17 cellular contexts compared by ENCODE assay signal in the genomic region with DNA sequence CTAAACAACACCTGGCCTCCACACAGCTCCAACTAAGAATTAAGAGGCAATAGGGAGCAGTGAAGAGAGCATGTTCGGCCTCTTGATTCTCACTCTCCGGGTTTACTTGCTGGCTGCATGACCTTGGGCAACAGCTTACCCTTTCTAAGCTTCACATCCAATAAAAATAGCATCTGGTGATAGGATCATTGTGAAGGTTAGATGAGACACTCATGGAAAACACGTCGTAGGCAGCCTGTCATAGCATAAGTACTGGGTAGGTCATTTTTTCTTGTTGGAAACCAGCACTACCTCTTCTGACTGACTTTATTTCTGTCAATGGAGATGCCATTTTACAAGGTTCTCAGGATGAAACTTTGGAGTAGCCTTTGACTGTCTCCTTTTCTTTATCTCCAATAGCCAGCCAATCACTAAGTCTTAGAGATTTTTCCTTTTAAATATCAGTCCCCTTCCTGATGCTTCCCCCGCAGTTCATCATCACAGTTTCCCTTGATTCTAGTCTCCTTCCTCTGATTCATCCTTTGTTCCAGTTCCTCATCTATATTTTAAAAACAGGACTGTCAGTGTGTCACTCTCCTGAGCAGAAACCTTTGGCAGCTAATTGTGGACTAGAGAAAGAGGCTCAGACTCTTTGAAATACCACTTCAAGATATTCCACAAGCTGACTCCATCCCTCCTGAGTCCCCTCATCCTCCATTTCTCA.
"Had no signal": no experiment of that assay in that cellular context is flagged by ENCODE, and none has a peak within 500 bp of the region (broad histone marks: within the 10 kb centered on the region; RNA-seq: fewer than 3 reads in every experiment).

No MANE protein-coding gene starts in this region.

- H3K27ac ChIP-seq: KMS-11 had no signal

- H3K9me3 ChIP-seq: SK-N-SH had no signal

- ATAC-seq: K562 had no signal

- DNase-seq: Kasumi-1, MM.1S, NCI-H1092 treated with DMSO at 0.1 percent for 48 hours, NCI-H1436, NCI-H187, NCI-H2029, NCI-H2171 treated with DMSO at 0.1 percent for 48 hours, NCI-H345, NCI-H446 treated with DMSO at 0.1 percent for 48 hours, NCI-H510A treated with DMSO at 0.1 percent for 48 hours, NCI-H526, Right ventricle myocardium superior, RPMI8226, SK-N-SH, SW 1271 had no signal

- H3K4me3 ChIP-seq: K562 had no signal
